In the genomic region with DNA sequence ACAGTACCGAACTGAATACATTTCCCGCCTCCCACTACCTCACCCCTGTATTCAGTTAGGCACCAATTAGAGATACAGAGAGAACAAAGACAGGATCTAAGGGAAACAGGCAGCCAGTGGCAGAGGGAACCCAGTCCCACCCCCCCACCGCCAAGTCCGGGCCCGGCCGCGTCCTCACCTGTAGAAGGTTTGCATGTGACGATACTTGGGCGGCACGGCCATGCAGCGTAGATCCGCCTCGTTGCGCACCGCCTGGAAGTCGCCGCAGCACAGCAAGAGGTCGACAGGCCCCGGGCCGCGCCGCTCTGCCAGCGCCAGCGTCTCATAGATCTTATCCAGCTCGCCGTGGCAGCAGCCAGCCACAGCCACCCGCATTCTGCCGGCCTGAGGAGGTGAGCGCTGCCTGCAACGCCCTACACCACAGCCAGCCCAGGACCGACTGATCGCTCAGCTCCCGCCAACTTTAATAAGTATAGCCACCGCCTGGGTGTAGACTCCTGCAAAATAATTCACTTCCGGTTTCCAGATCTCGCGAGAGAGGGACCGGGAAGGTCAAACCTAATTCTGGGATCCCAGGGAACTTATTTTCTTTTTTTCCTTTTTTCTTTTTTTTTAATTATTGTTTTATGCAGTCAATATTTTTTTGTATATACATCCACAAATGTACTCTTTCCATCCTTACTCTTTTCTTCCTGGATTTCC, we compare ENCODE assay signal across 8 cellular contexts. TPM values are rescaled to one million over a fixed set of nuclear protein-coding genes. Genes with fewer than 3 reads are reported as not detected.
DNase-seq lines count a peak whose midpoint lies in the region; ATAC-seq, FAIRE-seq and TF ChIP-seq lines count a peak whose summit lies in the region.

A gene with protein sequence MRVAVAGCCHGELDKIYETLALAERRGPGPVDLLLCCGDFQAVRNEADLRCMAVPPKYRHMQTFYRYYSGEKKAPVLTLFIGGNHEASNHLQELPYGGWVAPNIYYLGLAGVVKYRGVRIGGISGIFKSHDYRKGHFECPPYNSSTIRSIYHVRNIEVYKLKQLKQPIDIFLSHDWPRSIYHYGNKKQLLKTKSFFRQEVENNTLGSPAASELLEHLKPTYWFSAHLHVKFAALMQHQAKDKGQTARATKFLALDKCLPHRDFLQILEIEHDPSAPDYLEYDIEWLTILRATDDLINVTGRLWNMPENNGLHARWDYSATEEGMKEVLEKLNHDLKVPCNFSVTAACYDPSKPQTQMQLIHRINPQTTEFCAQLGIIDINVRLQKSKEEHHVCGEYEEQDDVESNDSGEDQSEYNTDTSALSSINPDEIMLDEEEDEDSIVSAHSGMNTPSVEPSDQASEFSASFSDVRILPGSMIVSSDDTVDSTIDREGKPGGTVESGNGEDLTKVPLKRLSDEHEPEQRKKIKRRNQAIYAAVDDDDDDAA (minus strand): TSS at position 501 of the 702 bp plus-strand sequence. CDS start 126 bp downstream, at position 375.

- H3K4me3 ChIP-seq in NT2/D1 (ENCODE audit: insufficient read length, low read depth) (peak within 1 kb of the TSS; percentile 86), endodermal cell (ENCODE audit: low read length) (peak within 1 kb of the TSS; percentile 89), mesenchymal stem cell (ENCODE audit: insufficient read depth in 1 of 2, low read depth in 1 of 2, low read length in 2 of 2) (peak within 1 kb of the TSS; percentile 87 to 99)

- peak within 1 kb of the TSS; percentile 74 to 100 for H3K14ac ChIP-seq in mesenchymal stem cell (ENCODE audit: low read length in 2 of 2)

- H2AFZ ChIP-seq in mesenchymal stem cell (ENCODE audit: low read depth, low read length), result peak within 1 kb of the TSS; percentile 78

- ATAC-seq in GM21381 (IDR thresholded peaks at IDR 0.05; ENCODE audit: unreplicated experiment), result peak; percentile 89
- peak; percentile 92 for ATAC-seq in activated CD8-positive, alpha-beta memory T cell treated with anti-CD3 and anti-CD28 coated beads, Interleukin-2, amount 10 ng/mL, durations not matched to agents 7 days and 5 days

- H3K4me1 ChIP-seq in NT2/D1 (ENCODE audit: insufficient read depth, insufficient read length) (no peaks in the 10 kb centered on the region), endodermal cell (ENCODE audit: control insufficient read depth, insufficient read depth, low read length) (no peaks in the 10 kb centered on the region), mesenchymal stem cell (ENCODE audit: control insufficient read depth, insufficient read depth, low read depth, low read length) (peaks cover 8% of the 10 kb centered on the region)

- peak within 1 kb of the TSS; percentile 34 for H2BK120ac ChIP-seq in mesenchymal stem cell (ENCODE audit: low read depth, low read length)

- peak within 1 kb of the TSS; percentile 65 for H3K4me2 ChIP-seq in mesenchymal stem cell (ENCODE audit: low read length, poor library complexity, severe bottlenecking)

- H4K8ac ChIP-seq in mesenchymal stem cell (ENCODE audit: low read length), result peak within 1 kb of the TSS; percentile 95

- peak within 1 kb of the TSS; percentile 6 to 99 for H3K23ac ChIP-seq in mesenchymal stem cell (ENCODE audit: low read length in 2 of 2)

- peaks cover 33% of the 10 kb centered on the region for H3K4me1 Mint-ChIP-seq in activated CD8-positive, alpha-beta memory T cell treated with anti-CD3 and anti-CD28 coated beads, Interleukin-2, amount 10 ng/mL, durations not matched to agents 7 days and 5 days
- H3K4me1 Mint-ChIP-seq in endodermal cell, result peaks cover 4% of the 10 kb centered on the region

- H3K18ac ChIP-seq in mesenchymal stem cell (ENCODE audit: low read depth in 1 of 2, low read length in 2 of 2), result peak within 1 kb of the TSS; percentile 99

- H2BK12ac ChIP-seq in mesenchymal stem cell (ENCODE audit: low read length in 2 of 2), result no peak within 1 kb of the TSS

- peak; percentile 38 for FAIRE-seq in HTR-8/SVneo (lab: Jason Lieb, UNC)

- DNase-seq in Caki2 (ENCODE audit: low read depth) (peak; percentile 80), HTR-8/SVneo (ENCODE audit: insufficient read length, low spot score) (peak; percentile 82), NT2/D1 (ENCODE audit: low read depth, low spot score) (peak; percentile 58), endodermal cell (peak; percentile 91), mesenchymal stem cell (peak; percentile 87)
- peak; percentile 85 for DNase-seq in activated CD8-positive, alpha-beta memory T cell treated with anti-CD3 and anti-CD28 coated beads, Interleukin-2, amount 10 ng/mL, durations not matched to agents 7 days and 5 days
- DNase-seq in stimulated activated CD8-positive, alpha-beta memory T cell treated with anti-CD3 and anti-CD28 coated beads, Interleukin-15, amount 100 ng/mL, for 1 hour (ENCODE audit: low read depth), result peak; percentile 40

- peak within 1 kb of the TSS; percentile 98 for H2BK15ac ChIP-seq in mesenchymal stem cell (ENCODE audit: low read depth, poor library complexity, severe bottlenecking)

- H3K9me3 Mint-ChIP-seq in activated CD8-positive, alpha-beta memory T cell treated with anti-CD3 and anti-CD28 coated beads, Interleukin-2, amount 10 ng/mL, durations not matched to agents 7 days and 5 days (ENCODE audit: low read depth), result no peaks in the 10 kb centered on the region
- H3K9me3 Mint-ChIP-seq in endodermal cell, result peaks cover 5% of the 10 kb centered on the region

- no peak for TF ChIP-seq CTCF in endodermal cell (conservative IDR thresholded peaks at IDR 0.05)

- no peak within 1 kb of the TSS for H2AK5ac ChIP-seq in mesenchymal stem cell (ENCODE audit: low read length, severe bottlenecking)

- in situ Hi-C loops in Caki2 (cut with HindIII; ENCODE audit: low pct_unique_long_range_greater_than_20kb, low sequenced_read_pairs), result no loop called here

- H3K36me3 Mint-ChIP-seq in activated CD8-positive, alpha-beta memory T cell treated with anti-CD3 and anti-CD28 coated beads, Interleukin-2, amount 10 ng/mL, durations not matched to agents 7 days and 5 days, result peaks cover 21% of the 10 kb centered on the region
- peaks cover 22% of the 10 kb centered on the region for H3K36me3 Mint-ChIP-seq in endodermal cell (ENCODE audit: low read depth)

- H3K79me1 ChIP-seq in mesenchymal stem cell (replicated peaks; ENCODE audit: low read length, poor library complexity, severe bottlenecking), result peaks cover 12% of the 10 kb centered on the region

- peaks cover 36% of the 10 kb centered on the region for H3K36me3 ChIP-seq in NT2/D1 (ENCODE audit: insufficient read depth, insufficient read length, low read length)
- peaks cover 31% of the 10 kb centered on the region for H3K36me3 ChIP-seq in endodermal cell (ENCODE audit: control insufficient read depth, insufficient read depth, low read length)
- H3K36me3 ChIP-seq in mesenchymal stem cell (ENCODE audit: control insufficient read depth in 1 of 2, insufficient read depth in 2 of 2, low read depth in 1 of 2, low read length in 2 of 2), result peaks cover 5 to 28% of the 10 kb centered on the region in 2 experiments

- H3K9ac ChIP-seq in NT2/D1 (ENCODE audit: insufficient read length, low read depth) (peak within 1 kb of the TSS; percentile 98), endodermal cell (ENCODE audit: extremely low read depth, low read length, poor library complexity, severe bottlenecking) (peak within 1 kb of the TSS; percentile 69), mesenchymal stem cell (ENCODE audit: low read length) (peak within 1 kb of the TSS; percentile 89)

- peak within 1 kb of the TSS; percentile 95 for H3K27ac Mint-ChIP-seq in activated CD8-positive, alpha-beta memory T cell treated with anti-CD3 and anti-CD28 coated beads, Interleukin-2, amount 10 ng/mL, durations not matched to agents 7 days and 5 days
- peak within 1 kb of the TSS; percentile 98 for H3K27ac Mint-ChIP-seq in endodermal cell

- peak within 1 kb of the TSS; percentile 97 for H3K4me3 Mint-ChIP-seq in activated CD8-positive, alpha-beta memory T cell treated with anti-CD3 and anti-CD28 coated beads, Interleukin-2, amount 10 ng/mL, durations not matched to agents 7 days and 5 days
- peak within 1 kb of the TSS; percentile 95 for H3K4me3 Mint-ChIP-seq in endodermal cell

- CTCF ChIA-PET in activated CD8-positive, alpha-beta memory T cell treated with anti-CD3 and anti-CD28 coated beads, Interleukin-2, amount 10 ng/mL, durations not matched to agents 7 days and 5 days (lab: Charles Lee), result interaction anchor here (1.0 to 2.3 kb wide), 6 partner anchors 12 to 741 kb away, joined by 3 to 15 read pairs (median 4); partner anchors contain the start of gene ARMC8

- peak within 1 kb of the TSS; percentile 97 to 99 for H3K4ac ChIP-seq in mesenchymal stem cell (ENCODE audit: low read depth in 1 of 2, low read length in 2 of 2)

- H3K9me3 ChIP-seq in NT2/D1 (ENCODE audit: insufficient read depth, low read length), result no peaks in the 10 kb centered on the region
- no peaks in the 10 kb centered on the region for H3K9me3 ChIP-seq in endodermal cell (ENCODE audit: control insufficient read depth, low read length)
- no peaks in the 10 kb centered on the region for H3K9me3 ChIP-seq in mesenchymal stem cell (ENCODE audit: control insufficient read depth, low read length)

- H2BK5ac ChIP-seq in mesenchymal stem cell (ENCODE audit: low read depth, low read length, poor library complexity, severe bottlenecking), result peak within 1 kb of the TSS; percentile 24

- no peaks in the 10 kb centered on the region for H3K27me3 ChIP-seq in NT2/D1 (ENCODE audit: insufficient read depth, insufficient read length)
- no peaks in the 10 kb centered on the region for H3K27me3 ChIP-seq in endodermal cell (ENCODE audit: control insufficient read depth, insufficient read depth, low read length, poor library complexity, severe bottlenecking)
- no peaks in the 10 kb centered on the region for H3K27me3 ChIP-seq in mesenchymal stem cell (ENCODE audit: control insufficient read depth in 1 of 2, insufficient read depth in 1 of 2, low read length in 2 of 2)

- H3K27ac ChIP-seq in endodermal cell (ENCODE audit: low read depth, low read length) (peak within 1 kb of the TSS; percentile 45), mesenchymal stem cell (ENCODE audit: low read length, poor library complexity, severe bottlenecking) (peak within 1 kb of the TSS; percentile 81)

- peak within 1 kb of the TSS; percentile 96 for H4K91ac ChIP-seq in mesenchymal stem cell (ENCODE audit: low read length)

- H3K27me3 Mint-ChIP-seq in activated CD8-positive, alpha-beta memory T cell treated with anti-CD3 and anti-CD28 coated beads, Interleukin-2, amount 10 ng/mL, durations not matched to agents 7 days and 5 days, result peaks cover 2% of the 10 kb centered on the region
- peaks cover 8% of the 10 kb centered on the region for H3K27me3 Mint-ChIP-seq in endodermal cell (ENCODE audit: insufficient read depth)

- 0 to 1% methylated on average over 8 to 37 of the region's 38 CpGs for WGBS in endodermal cell (ENCODE audit: insufficient coverage in 1 of 2, insufficient read length in 1 of 2), 2 experiments
- WGBS in mesenchymal stem cell, result under 1% methylated on average over 34 of the region's 38 CpGs

RNA-seq across cellular contexts. Expression of the gene that starts here (rescaled TPM):
- 11.3 and 11.9 TPM in 2 replicates for total RNA-seq in Caki2 (2014; rRNA removed; shearing (Covaris generic); ENCODE audit: low replicate concordance)
- 10 to 100 TPM; 22.0 to 23.0 TPM for total RNA-seq in activated CD8-positive, alpha-beta memory T cell treated with anti-CD3 and anti-CD28 coated beads, Interleukin-2, amount 10 ng/mL, durations not matched to agents 7 days and 5 days
- 10 to 100 TPM; 17.7 to 22.0 TPM for total RNA-seq in endodermal cell
- 20.7 TPM for polyA plus RNA-seq in endodermal cell (2013, experiment 1 of 2)
- 21.4 TPM for polyA plus RNA-seq in endodermal cell (2013, experiment 2 of 2)
- polyA plus RNA-seq in mesenchymal stem cell (2013, experiment 1 of 2), result 7.5 TPM
- polyA plus RNA-seq in mesenchymal stem cell (2013, experiment 2 of 2), result 7.9 TPM

Comparison
In these comparisons a context has a peak if more than half of its experiments do, and no peak if none do; other contexts are left out.
1. Peak in every context shown above with its lines: DNase-seq, ATAC-seq, H3K4me3 ChIP-seq and H3K27ac ChIP-seq.
2. DNase-seq: peak in every context shown above with its lines; median percentile 91 in endodermal cell; 87 in mesenchymal stem cell; 85 in activated CD8-positive, alpha-beta memory T cell treated with anti-CD3 and anti-CD28 coated beads, Interleukin-2, amount 10 ng/mL, durations not matched to agents 7 days and 5 days; 82 in HTR-8/SVneo; 80 in Caki2; 58 in NT2/D1; 40 in stimulated activated CD8-positive, alpha-beta memory T cell treated with anti-CD3 and anti-CD28 coated beads, Interleukin-15, amount 100 ng/mL, for 1 hour.